Comparison of ENCODE assay signal across 8 cellular contexts in the genomic region with DNA sequence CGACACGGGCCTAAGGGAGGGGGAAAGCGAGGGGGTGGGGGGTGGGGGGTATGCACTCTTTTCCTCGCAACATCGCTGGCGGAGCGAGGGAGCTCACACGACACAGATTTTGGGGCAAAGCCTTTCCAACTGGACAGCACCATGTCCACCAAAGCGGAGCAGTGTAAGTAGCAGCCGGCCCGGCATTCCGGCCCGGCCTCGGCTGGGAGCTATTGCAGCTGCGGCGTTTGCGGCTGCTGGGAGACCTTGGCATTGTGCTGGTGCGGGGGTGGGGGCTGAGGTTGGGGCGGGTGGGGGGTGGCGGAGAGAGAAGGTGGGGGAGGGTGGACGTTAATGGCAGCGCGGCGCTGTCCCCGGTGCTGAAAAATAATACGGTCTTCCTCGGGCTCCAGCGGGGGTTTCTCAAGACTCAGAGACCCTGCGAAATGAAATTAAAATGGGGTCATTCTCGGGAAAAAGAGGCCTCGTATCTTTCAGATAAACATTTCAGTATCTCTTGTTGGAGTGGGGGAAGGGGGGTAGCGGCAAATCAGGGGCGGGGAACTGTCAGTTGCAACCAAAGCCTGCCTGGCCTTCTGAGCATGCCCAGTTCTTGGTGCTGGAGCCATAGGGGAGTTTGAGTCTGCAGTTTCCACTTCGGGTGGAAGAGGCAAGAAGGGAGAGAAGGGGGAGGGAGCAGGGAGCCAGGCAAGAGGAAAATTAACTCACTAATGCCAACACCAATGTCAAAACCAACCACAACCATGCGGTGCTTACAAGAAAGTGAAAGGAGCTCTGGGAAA. TPM values are rescaled to one million over a fixed set of nuclear protein-coding genes. Genes with fewer than 3 reads are reported as not detected.
DNase-seq lines count a peak whose midpoint lies in the region; ATAC-seq and TF ChIP-seq lines count a peak whose summit lies in the region.

A gene (plus strand): TSS at position 51 of the 782 bp plus-strand sequence. CDS start 91 bp downstream, at position 142.

- peak within 1 kb of the TSS; percentile 76 for H3K4me3 ChIP-seq in H7 (ENCODE audit: insufficient read depth, low read depth, low read length)
- H3K4me3 ChIP-seq in epithelial cell of esophagus (ENCODE audit: low read length): no peak within 1 kb of the TSS

- no peaks in the 10 kb centered on the region for H3K36me3 ChIP-seq in H7 (replicated peaks; ENCODE audit: control insufficient read depth, insufficient read depth, low read length)

- H3K27me3 ChIP-seq in H7 (ENCODE audit: control insufficient read depth, insufficient read depth, low read length): peaks cover 3% of the 10 kb centered on the region

- ATAC-seq in HG02588 (IDR thresholded peaks at IDR 0.05; ENCODE audit: unreplicated experiment) (no peak), GM21360 (IDR thresholded peaks at IDR 0.05; ENCODE audit: unreplicated experiment) (no peak)

- no peak for TF ChIP-seq CTCF in epithelial cell of esophagus (IDR thresholded peaks at IDR 0.05; ENCODE audit: insufficient read depth, low read depth, low read length, missing control alignments)

- DNase-seq in H7 (peak; percentile 83), NCI-H524 (lab: John Stamatoyannopoulos, UW) (peak; percentile 88 to 93), epithelial cell of esophagus (ENCODE audit: low read depth) (peak; percentile 24), occipital lobe (lab: John Stamatoyannopoulos, UW) (peak; percentile 79), KG1 (lab: John Stamatoyannopoulos, UW) (no peak)
- DNase-seq in activated CD8-positive, alpha-beta memory T cell treated with anti-CD3 and anti-CD28 coated beads, Interleukin-2, amount 50 U/mL, for 4 hours: no peak

RNA-seq across cellular contexts. Expression of the gene that starts here (rescaled TPM):
- total RNA-seq in H7 (2014; rRNA removed; shearing (Covaris generic)): 1.0 and 2.0 TPM in 2 replicates
- 51.9 TPM for total RNA-seq in occipital lobe

Comparison
In these comparisons a context has a peak if more than half of its experiments do, and no peak if none do; other contexts are left out.
1. RNA of the gene that starts here (total RNA-seq): 51.9 TPM in occipital lobe (single experiment); 1.0 to 2.0 TPM in H7; every median in the first group is over 10 times any median in the second.
2. DNase-seq: peak in H7 (single experiment), NCI-H524 (2 of 2), epithelial cell of esophagus (single experiment) and occipital lobe (single experiment); none in KG1 (single experiment) and activated CD8-positive, alpha-beta memory T cell treated with anti-CD3 and anti-CD28 coated beads, Interleukin-2, amount 50 U/mL, for 4 hours (single experiment).